9 cellular contexts compared by ENCODE assay signal in the genomic region with DNA sequence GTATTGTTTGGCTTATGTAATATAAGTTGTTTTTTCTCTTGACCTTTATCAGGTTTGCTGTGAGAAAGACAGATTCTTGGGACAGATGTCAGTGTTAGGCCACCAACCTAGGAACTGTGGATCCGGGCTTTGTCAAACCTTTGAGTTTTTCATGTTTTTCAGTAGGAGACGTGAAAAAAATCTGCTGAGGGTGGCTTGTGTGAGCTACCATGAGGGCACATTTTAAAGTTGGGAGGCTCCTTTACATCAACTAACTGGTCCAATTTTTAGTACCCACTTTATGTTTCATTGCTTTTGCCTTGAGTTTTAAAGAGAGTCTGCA. TPM values are rescaled to one million over a fixed set of nuclear protein-coding genes. Genes with fewer than 3 reads are reported as not detected.
DNase-seq lines count a peak whose midpoint lies in the region; ATAC-seq and TF ChIP-seq lines count a peak whose summit lies in the region.
"Had no signal": no experiment of that assay in that cellular context is flagged by ENCODE, and none has a peak within 500 bp of the region (broad histone marks: within the 10 kb centered on the region; RNA-seq: fewer than 3 reads in every experiment).

No MANE protein-coding gene starts in this region.

- in situ Hi-C loops in astrocyte of the spinal cord (cut with HindIII; ENCODE audit: low sequenced_read_pairs) = no loop called here

- intact Hi-C loops in heart left ventricle (cut with DNase I) (loop anchor here in 2 of 10 donors (2.0 to 5.0 kb wide), 2 partner anchors 31 to 35 kb away; a partner anchor contains a TSS), Right ventricle myocardium inferior (cut with DNase I) (loop anchor here (5.0 kb wide), 1 partner anchor 35 kb away; a partner anchor contains a TSS), vagina (cut with DNase I) (no loop called here)

- H2BK15ac ChIP-seq in mesendoderm (replicated peaks; ENCODE audit: low read depth) = no peak overlapping the region

- TF ChIP-seq CTCF in heart left ventricle (IDR thresholded peaks at IDR 0.05) (no peak), astrocyte of the spinal cord (IDR thresholded peaks at IDR 0.05; ENCODE audit: low read depth, low read length) (no peak), vagina (IDR thresholded peaks at IDR 0.05) (no peak)

- no peak overlapping the region for H4K5ac ChIP-seq in mesendoderm (ENCODE audit: low read length)

- H3K56ac ChIP-seq in mesendoderm (ENCODE audit: low read length) = peak overlapping the region; percentile 0

- H2BK5ac ChIP-seq in mesendoderm (ENCODE audit: low read length) = no peak overlapping the region

- no peak overlapping the region for H2AK5ac ChIP-seq in mesendoderm (ENCODE audit: low read length)

- peaks cover 9% of the 10 kb centered on the region for H3K79me2 ChIP-seq in mesendoderm (ENCODE audit: control insufficient read depth, insufficient read depth, low read length)

- peak overlapping the region; percentile 83 for H3K9ac ChIP-seq in mesendoderm (ENCODE audit: low read length)

- WGBS in heart left ventricle, 4 donors = 36 to 43% (median 41%) methylated on average over 2 of the region's 2 CpGs
- no CpG with 5 or more reads among the region's 2 CpGs for WGBS in mesendoderm (ENCODE audit: extremely low coverage, insufficient coverage, low lambda C conversion rate)

- H3K36me3 ChIP-seq in heart left ventricle (no peaks in the 10 kb centered on the region), mesendoderm (ENCODE audit: control insufficient read depth, insufficient read depth, low read length) (no peaks in the 10 kb centered on the region), vagina (no peaks in the 10 kb centered on the region)

- DNase-seq in heart left ventricle (no peak), Right ventricle myocardium inferior (ENCODE audit: missing footprints) (no peak), astrocyte of the spinal cord (ENCODE audit: low read depth, low spot score) (no peak), mesendoderm (no peak), vagina (ENCODE audit: extremely low spot score in 2 of 2) (no peak), NCI-H526 (lab: John Stamatoyannopoulos, UW) (no peak), OCI-M2 (lab: John Stamatoyannopoulos, UW; ENCODE audit: unreplicated experiment) (no peak)
- DNase-seq: NCI-H2029 treated with DMSO at 0.1 percent for 48 hours had no signal

- H3K27me3 ChIP-seq in heart left ventricle = peaks cover 0 to 22% (median 0%) of the 10 kb centered on the region in 9 donors
- no peaks in the 10 kb centered on the region for H3K27me3 ChIP-seq in mesendoderm (ENCODE audit: insufficient read depth, low read length, poor library complexity)
- H3K27me3 ChIP-seq in vagina = no peaks in the 10 kb centered on the region

- H2BK120ac ChIP-seq in mesendoderm (ENCODE audit: low read depth, low read length) = no peak overlapping the region

- H3K4me3 ChIP-seq in heart left ventricle (peak overlapping the region; percentile 74 to 98 (median 90)), astrocyte of the spinal cord (ENCODE audit: low read depth, low read length) (peak overlapping the region; percentile 96), mesendoderm (ENCODE audit: low read length) (peak overlapping the region; percentile 96), vagina (peak overlapping the region; percentile 73 to 80)

- TF ChIP-seq POLR2A in heart left ventricle (IDR thresholded peaks at IDR 0.05) (no peak), vagina (IDR thresholded peaks at IDR 0.05) (no peak)

- peak overlapping the region; percentile 2 for H3K4me2 ChIP-seq in mesendoderm (ENCODE audit: low read length)

- H3K23ac ChIP-seq in mesendoderm (ENCODE audit: low read length) = no peak overlapping the region

- H3K18ac ChIP-seq in mesendoderm (ENCODE audit: low read length) = no peak overlapping the region

- ATAC-seq in heart left ventricle (no peak), Right ventricle myocardium inferior (no peak), HG02571 (IDR thresholded peaks at IDR 0.05; ENCODE audit: unreplicated experiment) (no peak)

- H3K27ac ChIP-seq in heart left ventricle (peak overlapping the region in 4 of 12 donors; percentile 75 to 91 (median 78)), mesendoderm (ENCODE audit: low read depth, low read length) (no peak overlapping the region), vagina (peak overlapping the region; percentile 53)

- peaks cover 0 to 23% (median 12%) of the 10 kb centered on the region in 12 donors for H3K4me1 ChIP-seq in heart left ventricle
- no peaks in the 10 kb centered on the region for H3K4me1 ChIP-seq in mesendoderm (ENCODE audit: control insufficient read depth, low read depth, low read length)
- H3K4me1 ChIP-seq in vagina = peaks cover 18% of the 10 kb centered on the region

- peak overlapping the region; percentile 56 for H4K8ac ChIP-seq in mesendoderm (ENCODE audit: low read depth, low read length)

- H3K9me3 ChIP-seq in heart left ventricle = no peaks in the 10 kb centered on the region
- H3K9me3 ChIP-seq in vagina = no peaks in the 10 kb centered on the region

- H3K4ac ChIP-seq in mesendoderm (ENCODE audit: low read depth, low read length) = no peak overlapping the region

- H3K79me1 ChIP-seq in mesendoderm (ENCODE audit: low read length) = peaks cover 4% of the 10 kb centered on the region

RNA-seq across cellular contexts. Expression of a gene that starts 0.8 kb away (rescaled TPM):
- total RNA-seq in heart left ventricle (10 to 100 TPM in 6 of 9 donors, 1 to 10 TPM in 3; 8.3 to 15.6 (median 10.9) TPM), Right ventricle myocardium inferior (10.8 TPM), vagina (14.2 TPM)
- polyA plus RNA-seq in heart left ventricle = 10 to 100 TPM in 1 of 2 donors, 1 to 10 TPM in 1; 3.0 to 10.1 TPM
- 9.9 TPM for polyA plus RNA-seq in mesendoderm (2013, experiment 1 of 2)
- 9.5 TPM for polyA plus RNA-seq in mesendoderm (2013, experiment 2 of 2)

RNA-seq across cellular contexts. Expression of a gene that starts 36.2 kb away (rescaled TPM):
- total RNA-seq in heart left ventricle = 10 to 100 TPM; 10.8 to 26.6 (median 15.4) TPM
- polyA plus RNA-seq in heart left ventricle = 10 to 100 TPM in 1 of 2 donors, 1 to 10 TPM in 1; 9.2 to 10.6 TPM
- 14.3 TPM for total RNA-seq in Right ventricle myocardium inferior
- 20.8 TPM for polyA plus RNA-seq in mesendoderm (2013, experiment 1 of 2)
- 20.1 TPM for polyA plus RNA-seq in mesendoderm (2013, experiment 2 of 2)
- 55.2 TPM for total RNA-seq in vagina
